Comparison of ENCODE assay signal across 21 cellular contexts in genomic region chr7:72069263-72069662, GRCh38.
"Had no signal": no experiment of that assay in that cellular context is flagged by ENCODE, and none has a peak within 500 bp of the region (broad histone marks: within the 10 kb centered on the region; RNA-seq: fewer than 3 reads in every experiment).

No MANE protein-coding gene starts in this region.

- H3K4me1 ChIP-seq: body of pancreas, esophagus squamous epithelium, lower lobe of right lung, parathyroid adenoma, stomach, testis, upper lobe of right lung had no signal

- H3K9ac ChIP-seq: parathyroid adenoma had no signal

- H3K27me3 ChIP-seq: body of pancreas, esophagus squamous epithelium, stomach, testis, upper lobe of right lung had no signal

- H3K4me3 ChIP-seq: body of pancreas, coronary artery, esophagus squamous epithelium, lower lobe of right lung, stomach, testis, upper lobe of right lung had no signal

- DNase-seq: activated B cell treated with CpG ODN at 0.5 μM for 24 hours; activated CD4-positive, alpha-beta T cell treated with anti-CD3 and anti-CD28 coated beads, Interleukin-2, amount 10 ng/mL, durations not matched to agents 24 days and 14 days; activated CD8-positive, alpha-beta memory T cell treated with anti-CD3 and anti-CD28 coated beads, Interleukin-2, amount 50 U/mL, for 4 hours; activated CD8-positive, alpha-beta T cell treated with anti-CD3 and anti-CD28 coated beads, Interleukin-2, amount 10 ng/mL, durations not matched to agents 7 days and 5 days; activated gamma-delta T cell; activated T-cell treated with anti-CD3 and anti-CD28 coated beads, Interleukin-2, amount 50 U/mL, for 48 hours; amniotic stem cell; body of pancreas; esophagus squamous epithelium; hypothalamus; left cardiac atrium; lower lobe of right lung; midbrain; retina; stimulated activated CD4-positive, alpha-beta T cell treated with anti-CD3 and anti-CD28 coated beads, Interleukin-12 subunit alpha, Interleukin-12 subunit beta, amount 100 ng/mL, for 4 hours; stimulated activated CD4-positive, alpha-beta T cell treated with anti-CD3 and anti-CD28 coated beads, Interleukin-2, amount 100 ng/mL, for 24 hours; stomach; testis; upper lobe of right lung had no signal

- H3K36me3 ChIP-seq: esophagus squamous epithelium, lower lobe of right lung, stomach, upper lobe of right lung had no signal

- H3K9me3 ChIP-seq: esophagus squamous epithelium, testis, upper lobe of right lung had no signal
